ENCODE assay signal across 24 cellular contexts in the genomic region with DNA sequence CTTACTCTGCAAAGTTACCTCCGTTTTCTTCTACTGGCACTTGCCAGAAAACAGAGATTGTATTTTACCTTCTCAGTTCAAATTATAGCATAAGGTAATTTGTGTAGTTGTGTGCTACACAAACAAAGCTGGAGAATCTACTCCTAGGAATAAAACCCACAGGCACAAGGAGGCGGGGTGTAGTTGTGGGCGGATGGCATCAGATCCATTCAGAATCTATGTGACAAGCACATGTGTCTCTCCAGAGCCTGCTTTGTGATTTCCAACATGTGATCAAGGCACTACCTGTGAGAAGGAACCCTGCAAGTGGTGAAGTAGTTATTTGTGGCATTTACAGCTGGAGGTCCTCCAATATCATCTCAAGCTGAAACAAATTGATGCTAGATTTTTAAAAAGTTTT. TPM values are rescaled to one million over a fixed set of nuclear protein-coding genes. Genes with fewer than 3 reads are reported as not detected.
A peak's percentile ranks its signal among the peaks of the same experiment; 100 is the strongest.
DNase-seq lines count a peak whose midpoint lies in the region; ATAC-seq and TF ChIP-seq lines count a peak whose summit lies in the region.
"Had no signal": no experiment of that assay in that cellular context is flagged by ENCODE, and none has a peak within 500 bp of the region (broad histone marks: within the 10 kb centered on the region; RNA-seq: fewer than 3 reads in every experiment).

No MANE protein-coding gene starts in this region.

- TF ChIP-seq CTCF in nephron progenitor cell (IDR thresholded peaks at IDR 0.05) (no peak), neural progenitor cell (IDR thresholded peaks at IDR 0.05) (no peak), ascending aorta (IDR thresholded peaks at IDR 0.05) (no peak)

- H3K79me2 ChIP-seq in neural progenitor cell (ENCODE audit: low read depth) = no peaks in the 10 kb centered on the region

- no peak overlapping the region for H2AFZ ChIP-seq in neural progenitor cell (replicated peaks)

- intact Hi-C loops in ascending aorta (cut with DNase I) = no loop called here

- H3K9me3 ChIP-seq in neural progenitor cell (ENCODE audit: low read depth) (no peaks in the 10 kb centered on the region), ascending aorta (no peaks in the 10 kb centered on the region)
- H3K9me3 ChIP-seq: BE2C had no signal

- H3K4me1 Mint-ChIP-seq in nephron progenitor cell (peaks cover 45% of the 10 kb centered on the region), neural progenitor cell (peaks cover 36% of the 10 kb centered on the region)
- H3K4me1 Mint-ChIP-seq in stimulated activated memory B cell treated with anti-CD40 and anti-IgM and Interleukin-4, amounts not matched to agents 10 μg/mL and 1 μg/mL and 100 μg/mL, for 72 hours = peaks cover 4% of the 10 kb centered on the region
- H3K4me1 Mint-ChIP-seq: CD14-positive monocyte had no signal

- peaks cover 76% of the 10 kb centered on the region for H3K9me3 Mint-ChIP-seq in nephron progenitor cell
- H3K9me3 Mint-ChIP-seq in neural progenitor cell = peaks cover 23% of the 10 kb centered on the region
- peaks cover 3% of the 10 kb centered on the region for H3K9me3 Mint-ChIP-seq in stimulated activated memory B cell treated with anti-CD40 and anti-IgM and Interleukin-4, amounts not matched to agents 10 μg/mL and 1 μg/mL and 100 μg/mL, for 72 hours

- peak overlapping the region; percentile 86 for H3K27ac Mint-ChIP-seq in nephron progenitor cell
- H3K27ac Mint-ChIP-seq in neural progenitor cell = peak overlapping the region; percentile 76
- H3K27ac Mint-ChIP-seq in stimulated activated memory B cell treated with anti-CD40 and anti-IgM and Interleukin-4, amounts not matched to agents 10 μg/mL and 1 μg/mL and 100 μg/mL, for 72 hours = no peak overlapping the region
- H3K27ac Mint-ChIP-seq: CD14-positive monocyte; CD4-positive, alpha-beta memory T cell; CD8-positive, alpha-beta memory T cell had no signal

- peaks cover 4% of the 10 kb centered on the region for H3F3A ChIP-seq in neural progenitor cell (ENCODE audit: low read depth)

- H3K27me3 Mint-ChIP-seq in nephron progenitor cell (ENCODE audit: low read depth, poor library complexity) = peaks cover 9% of the 10 kb centered on the region
- peaks cover 7% of the 10 kb centered on the region for H3K27me3 Mint-ChIP-seq in neural progenitor cell (ENCODE audit: insufficient read depth, low read depth)
- peaks cover 10% of the 10 kb centered on the region for H3K27me3 Mint-ChIP-seq in stimulated activated memory B cell treated with anti-CD40 and anti-IgM and Interleukin-4, amounts not matched to agents 10 μg/mL and 1 μg/mL and 100 μg/mL, for 72 hours

- H3K4me3 ChIP-seq in neural progenitor cell (no peak overlapping the region), ascending aorta (no peak overlapping the region)
- H3K4me3 ChIP-seq: BLaER1, GM12878 had no signal

- no peaks in the 10 kb centered on the region for H4K20me1 ChIP-seq in neural progenitor cell (ENCODE audit: low read depth)
- H4K20me1 ChIP-seq: BLaER1 had no signal

- DNase-seq in nephron progenitor cell (no peak), neural progenitor cell (ENCODE audit: low spot score) (no peak), ascending aorta (ENCODE audit: low spot score in 2 of 2) (no peak), NCI-H2107 (lab: John Stamatoyannopoulos, UW) (no peak)
- DNase-seq: 8988T; ACHN; BE2C; C1 segment of cervical spinal cord; CD4-positive, alpha-beta memory T cell; CD4-positive, CD25-positive, alpha-beta regulatory T cell; CD8-positive, alpha-beta memory T cell; COR-L47; DMS 273 treated with DMSO at 0.1 percent for 48 hours; DMS153; DMS53; DMS79; DND-41; EL; GDM1 had no signal

- H3K36me3 Mint-ChIP-seq in nephron progenitor cell (ENCODE audit: low read depth) (peaks cover 49% of the 10 kb centered on the region), neural progenitor cell (peaks cover 2% of the 10 kb centered on the region)
- H3K36me3 Mint-ChIP-seq in stimulated activated memory B cell treated with anti-CD40 and anti-IgM and Interleukin-4, amounts not matched to agents 10 μg/mL and 1 μg/mL and 100 μg/mL, for 72 hours = no peaks in the 10 kb centered on the region
- H3K36me3 Mint-ChIP-seq: CD14-positive monocyte; CD4-positive, alpha-beta memory T cell; CD4-positive, CD25-positive, alpha-beta regulatory T cell had no signal

- no peak overlapping the region for H3K4me2 ChIP-seq in neural progenitor cell
- H3K4me2 ChIP-seq: BLaER1 had no signal

- H3K9ac ChIP-seq in neural progenitor cell = no peak overlapping the region
- H3K9ac ChIP-seq: BLaER1 had no signal

- H3K36me3 ChIP-seq in neural progenitor cell (no peaks in the 10 kb centered on the region), ascending aorta (no peaks in the 10 kb centered on the region)
- H3K36me3 ChIP-seq: BE2C, BLaER1 had no signal

- H3K27me3 ChIP-seq in neural progenitor cell (peaks cover 14% of the 10 kb centered on the region), ascending aorta (no peaks in the 10 kb centered on the region)
- H3K27me3 ChIP-seq: BE2C, BLaER1 had no signal

- H3K4me3 Mint-ChIP-seq in nephron progenitor cell (no peak overlapping the region), neural progenitor cell (peak overlapping the region; percentile 26)
- no peak overlapping the region for H3K4me3 Mint-ChIP-seq in stimulated activated memory B cell treated with anti-CD40 and anti-IgM and Interleukin-4, amounts not matched to agents 10 μg/mL and 1 μg/mL and 100 μg/mL, for 72 hours
- H3K4me3 Mint-ChIP-seq: CD14-positive monocyte; CD4-positive, alpha-beta memory T cell; CD4-positive, CD25-positive, alpha-beta regulatory T cell; CD8-positive, alpha-beta memory T cell had no signal

- no peak for ATAC-seq in stimulated activated memory B cell treated with anti-CD40 and anti-IgM and Interleukin-4, amounts not matched to agents 10 μg/mL and 1 μg/mL and 100 μg/mL, for 72 hours
- ATAC-seq: GM12878 had no signal

- H3K4me1 ChIP-seq in neural progenitor cell (peaks cover 11% of the 10 kb centered on the region), ascending aorta (no peaks in the 10 kb centered on the region)
- H3K4me1 ChIP-seq: BE2C, BLaER1 had no signal

- no peak overlapping the region for H3K27ac ChIP-seq in neural progenitor cell
- H3K27ac ChIP-seq in ascending aorta = no peak overlapping the region
- H3K27ac ChIP-seq: BLaER1 had no signal

RNA-seq across cellular contexts. Expression of gene GAS1, which starts 39.0 kb away (rescaled TPM):
- total RNA-seq in neural progenitor cell (ENCODE audit: low replicate concordance) (68.1 and 104 TPM in 2 replicates), ascending aorta (605 TPM)
- total RNA-seq: G401, GM12878 had no signal
